In the genomic region with DNA sequence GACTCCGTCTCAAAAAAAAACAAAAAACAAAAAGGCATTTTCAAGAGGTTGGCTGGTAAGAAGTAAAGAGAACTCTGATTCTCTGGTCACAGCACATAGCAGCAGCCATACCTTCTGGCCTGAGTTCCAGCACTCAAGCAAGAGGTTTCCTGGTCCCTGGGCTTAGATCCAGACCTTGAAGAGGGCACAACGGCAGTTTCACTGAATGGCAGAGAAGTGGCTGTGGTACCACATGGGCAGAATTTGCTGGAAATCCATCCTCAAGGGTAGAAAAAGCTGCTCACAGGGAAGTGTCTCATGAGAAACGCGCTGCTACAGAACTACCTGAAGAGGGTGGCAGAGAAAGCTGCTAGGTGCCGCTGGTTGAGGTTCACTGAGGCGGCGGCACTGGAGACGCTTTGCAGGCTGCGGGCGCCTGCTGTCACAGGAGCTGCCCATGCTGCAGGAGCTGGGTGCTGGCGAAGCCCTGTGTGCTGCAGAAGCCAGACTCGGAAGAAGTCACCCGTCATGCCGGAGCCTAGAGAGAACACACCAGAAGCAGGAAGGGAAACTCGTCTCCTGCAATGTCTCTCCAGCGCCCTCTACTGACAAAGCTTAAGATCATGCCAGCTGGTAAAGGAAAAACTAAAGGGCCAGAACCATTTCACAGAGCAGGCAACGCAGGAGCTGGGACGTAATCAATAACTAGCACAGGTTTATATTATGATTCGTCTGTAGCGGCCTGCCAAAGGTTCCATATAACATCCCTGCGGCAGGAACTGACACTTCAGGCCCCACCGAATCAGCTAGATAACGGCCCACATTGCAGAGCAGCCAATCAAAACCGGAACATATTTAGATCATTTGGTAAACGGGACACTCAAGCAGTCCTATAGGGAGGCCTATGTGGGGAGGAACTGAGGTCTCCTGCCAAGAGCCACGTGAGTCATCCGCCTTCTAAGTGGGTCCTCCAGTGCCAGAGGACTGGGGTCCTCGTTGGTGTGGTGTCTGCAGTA, we compare ENCODE assay signal across 7 cellular contexts. TPM values are rescaled to one million over a fixed set of nuclear protein-coding genes. Genes with fewer than 3 reads are reported as not detected.
A peak's percentile ranks its signal among the peaks of the same experiment; 100 is the strongest.
DNase-seq lines count a peak whose midpoint lies in the region; ATAC-seq and TF ChIP-seq lines count a peak whose summit lies in the region.

No MANE protein-coding gene starts in this region.

- WGBS in endodermal cell (ENCODE audit: insufficient coverage in 1 of 2, insufficient read length in 1 of 2), 2 experiments: 57 to 66% methylated on average over 27 to 28 of the region's 28 CpGs

- TF ChIP-seq CTCF in GM12874 (IDR thresholded peaks at IDR 0.05; ENCODE audit: insufficient read depth, low read depth, low read length) (peak; percentile 91), endodermal cell (conservative IDR thresholded peaks at IDR 0.05) (peak; percentile 96)

- H3K4me3 Mint-ChIP-seq in endodermal cell: peak overlapping the region; percentile 35
- peak overlapping the region; percentile 83 for H3K4me3 Mint-ChIP-seq in stimulated activated effector memory CD8-positive, alpha-beta T cell treated with anti-CD3 and anti-CD28 coated beads, Interleukin-12 subunit alpha, Interleukin-12 subunit beta, amount 100 ng/mL, for 72 hours

- H3K36me3 ChIP-seq in endodermal cell (ENCODE audit: control insufficient read depth, insufficient read depth, low read length): peaks cover 48% of the 10 kb centered on the region

- no peak overlapping the region for H3K27ac ChIP-seq in endodermal cell (ENCODE audit: low read depth, low read length)

- H3K9me3 ChIP-seq in endodermal cell (ENCODE audit: control insufficient read depth, low read length): no peaks in the 10 kb centered on the region

- H3K27ac Mint-ChIP-seq in endodermal cell: peak overlapping the region; percentile 80
- H3K27ac Mint-ChIP-seq in stimulated activated effector memory CD8-positive, alpha-beta T cell treated with anti-CD3 and anti-CD28 coated beads, Interleukin-12 subunit alpha, Interleukin-12 subunit beta, amount 100 ng/mL, for 72 hours: peak overlapping the region; percentile 91

- ATAC-seq in stimulated activated effector memory CD8-positive, alpha-beta T cell treated with anti-CD3 and anti-CD28 coated beads, Interleukin-12 subunit alpha, Interleukin-12 subunit beta, amount 100 ng/mL, for 72 hours: peak; percentile 80

- peak overlapping the region; percentile 61 for H3K4me3 ChIP-seq in endodermal cell (ENCODE audit: low read length)

- H3K27me3 Mint-ChIP-seq in endodermal cell (ENCODE audit: insufficient read depth): no peaks in the 10 kb centered on the region

- H3K27me3 ChIP-seq in endodermal cell (ENCODE audit: control insufficient read depth, insufficient read depth, low read length, poor library complexity, severe bottlenecking): no peaks in the 10 kb centered on the region

- H3K9ac ChIP-seq in endodermal cell (ENCODE audit: extremely low read depth, low read length, poor library complexity, severe bottlenecking): no peak overlapping the region

- H3K36me3 Mint-ChIP-seq in endodermal cell (ENCODE audit: low read depth): peaks cover 41% of the 10 kb centered on the region
- peaks cover 51% of the 10 kb centered on the region for H3K36me3 Mint-ChIP-seq in stimulated activated effector memory CD8-positive, alpha-beta T cell treated with anti-CD3 and anti-CD28 coated beads, Interleukin-12 subunit alpha, Interleukin-12 subunit beta, amount 100 ng/mL, for 72 hours

- no peaks in the 10 kb centered on the region for H3K9me3 Mint-ChIP-seq in endodermal cell
- no peaks in the 10 kb centered on the region for H3K9me3 Mint-ChIP-seq in stimulated activated effector memory CD8-positive, alpha-beta T cell treated with anti-CD3 and anti-CD28 coated beads, Interleukin-12 subunit alpha, Interleukin-12 subunit beta, amount 100 ng/mL, for 72 hours

- DNase-seq in HT1080 (ENCODE audit: low read depth) (peak; percentile 72), NOMO-1 (lab: John Stamatoyannopoulos, UW; ENCODE audit: unreplicated experiment in 2 of 2) (peak; percentile 74 to 89), endodermal cell (peak; percentile 91), mucosa of gallbladder (ENCODE audit: low spot score) (peak; percentile 80)
- peak; percentile 52 to 64 for DNase-seq in activated CD8-positive, alpha-beta memory T cell treated with anti-CD3 and anti-CD28 coated beads for 4 hours (ENCODE audit: low read depth in 2 of 2)
- DNase-seq in stimulated activated effector memory CD8-positive, alpha-beta T cell treated with anti-CD3 and anti-CD28 coated beads, Interleukin-12 subunit alpha, Interleukin-12 subunit beta, amount 100 ng/mL, for 72 hours (ENCODE audit: low spot score in 2 of 2): peak; percentile 75 to 88

- no peaks in the 10 kb centered on the region for H3K4me1 ChIP-seq in endodermal cell (ENCODE audit: control insufficient read depth, insufficient read depth, low read length)

- peaks cover 10% of the 10 kb centered on the region for H3K4me1 Mint-ChIP-seq in endodermal cell
- H3K4me1 Mint-ChIP-seq in stimulated activated effector memory CD8-positive, alpha-beta T cell treated with anti-CD3 and anti-CD28 coated beads, Interleukin-12 subunit alpha, Interleukin-12 subunit beta, amount 100 ng/mL, for 72 hours: peaks cover 46% of the 10 kb centered on the region

RNA-seq across cellular contexts. Expression of gene ZNF213, which starts 5.4 kb away (rescaled TPM):
- 3.8 and 4.6 TPM in 2 replicates for total RNA-seq in HT1080 (2014; rRNA removed; shearing (Covaris generic))
- 9.6 and 9.9 TPM in 2 replicates for polyA plus RNA-seq in HT1080 (2015; cell fraction: cytosol; rRNA removed)
- polyA plus RNA-seq in HT1080 (2015; cell fraction: nucleus; rRNA removed): 6.5 and 8.4 TPM in 2 replicates
- total RNA-seq in endodermal cell (1 to 10 TPM; 5.1 to 6.3 TPM), mucosa of gallbladder (18.4 TPM)
- polyA plus RNA-seq in endodermal cell (2013, experiment 1 of 2): 11.4 TPM
- 10.5 TPM for polyA plus RNA-seq in endodermal cell (2013, experiment 2 of 2)

RNA-seq across cellular contexts. Expression of gene ZNF205, which starts 17.0 kb away (rescaled TPM):
- 15.3 and 16.6 TPM in 2 replicates for total RNA-seq in HT1080 (2014; rRNA removed; shearing (Covaris generic))
- 10.6 and 10.9 TPM in 2 replicates for polyA plus RNA-seq in HT1080 (2015; cell fraction: cytosol; rRNA removed)
- 11.1 and 14.4 TPM in 2 replicates for polyA plus RNA-seq in HT1080 (2015; cell fraction: nucleus; rRNA removed)
- 10 to 100 TPM; 15.4 to 18.3 TPM for total RNA-seq in endodermal cell
- polyA plus RNA-seq in endodermal cell (2013, experiment 1 of 2): 19.4 TPM
- polyA plus RNA-seq in endodermal cell (2013, experiment 2 of 2): 17.3 TPM
- total RNA-seq in mucosa of gallbladder: 14.2 TPM

RNA-seq across cellular contexts. Expression of gene ZSCAN10, which starts 30.3 kb away (rescaled TPM):
- not detected in 2 replicates for total RNA-seq in HT1080 (2014; rRNA removed; shearing (Covaris generic))
- not detected in 2 replicates for polyA plus RNA-seq in HT1080 (2015; cell fraction: cytosol; rRNA removed)
- 0.20 and 0.62 TPM in 2 replicates for polyA plus RNA-seq in HT1080 (2015; cell fraction: nucleus; rRNA removed)
- 10 to 100 TPM; 36.6 to 70.0 TPM for total RNA-seq in endodermal cell
- polyA plus RNA-seq in endodermal cell (2013, experiment 1 of 2): 17.0 TPM
- 7.7 TPM for polyA plus RNA-seq in endodermal cell (2013, experiment 2 of 2)
- 0.37 TPM for total RNA-seq in mucosa of gallbladder

RNA-seq across cellular contexts. Expression of gene OR1F1, which starts 58.6 kb away (rescaled TPM):
- not detected in 2 replicates for total RNA-seq in HT1080 (2014; rRNA removed; shearing (Covaris generic))
- not detected in 2 replicates for polyA plus RNA-seq in HT1080 (2015; cell fraction: cytosol; rRNA removed)
- polyA plus RNA-seq in HT1080 (2015; cell fraction: nucleus; rRNA removed): 0.35 TPM in 1 of 2 replicates, not detected in the other
- total RNA-seq in endodermal cell: under 1 TPM in 1 of 2 donors, not detected in 1; 0.29 TPM
- not detected for polyA plus RNA-seq in endodermal cell (2013, experiment 1 of 2)
- not detected for polyA plus RNA-seq in endodermal cell (2013, experiment 2 of 2)
- total RNA-seq in mucosa of gallbladder: not detected

Comparison
In these comparisons a context has a peak if more than half of its experiments do, and no peak if none do; other contexts are left out.
1. RNA of gene ZSCAN10, which starts 30.3 kb away (total RNA-seq): 36.6 to 70.0 TPM in endodermal cell; 0.37 TPM in mucosa of gallbladder (single experiment) and not detected in HT1080; every median in the first group is over 10 times any median in the second.
2. Peak in every context shown above with its lines, with median percentiles within 50 percentile points of each other: DNase-seq.